7 cellular contexts compared by ENCODE assay signal in genomic region chr11:122108192-122108799, GRCh38.
A peak's percentile ranks its signal among the peaks of the same experiment; 100 is the strongest.
DNase-seq lines count a peak whose midpoint lies in the region; ATAC-seq and TF ChIP-seq lines count a peak whose summit lies in the region.

No MANE protein-coding gene starts in this region.

- H3K27me3 ChIP-seq in GM06990 (replicated peaks; ENCODE audit: control insufficient read depth, insufficient read depth, low read length) (no peaks in the 10 kb centered on the region), adipocyte (replicated peaks; ENCODE audit: control insufficient read depth, insufficient read depth, low read length) (no peaks in the 10 kb centered on the region)

- H3K4me1 ChIP-seq in adipocyte (ENCODE audit: control insufficient read depth, insufficient read depth, low read length) = peaks cover 60% of the 10 kb centered on the region

- peak overlapping the region; percentile 30 for H3K9ac ChIP-seq in adipocyte (ENCODE audit: low read length)

- peak; percentile 70 for TF ChIP-seq CTCF in GM06990 (IDR thresholded peaks at IDR 0.05; ENCODE audit: insufficient read depth, low read length, poor library complexity, severe bottlenecking)
- TF ChIP-seq CTCF in LNCAP (IDR thresholded peaks at IDR 0.05) = peak; percentile 61

- no peaks in the 10 kb centered on the region for H3K9me3 ChIP-seq in adipocyte (ENCODE audit: control insufficient read depth, low read length)

- H3K4me3 ChIP-seq in GM06990 (replicated peaks; ENCODE audit: low read depth, low read length) (no peak overlapping the region), adipocyte (ENCODE audit: low read length) (no peak overlapping the region)

- H3K36me3 ChIP-seq in GM06990 (ENCODE audit: control insufficient read depth, insufficient read depth, low read length) (no peaks in the 10 kb centered on the region), adipocyte (ENCODE audit: control insufficient read depth, insufficient read depth, low read length, severe bottlenecking) (peaks cover 23% of the 10 kb centered on the region)

- no peak for ATAC-seq in GM18502 (IDR thresholded peaks at IDR 0.05; ENCODE audit: poor library complexity, unreplicated experiment)

- DNase-seq in GM06990 (ENCODE audit: extremely low read depth, insufficient read length) (no peak), adipocyte (ENCODE audit: low read depth) (no peak), kidney tubule cell (ENCODE audit: low spot score) (peak; percentile 59), activated T-cell treated with anti-CD3 and anti-CD28 coated beads for 4 hours (no peak), GOT3 (lab: John Stamatoyannopoulos, UW) (no peak)
